In the genomic region with DNA sequence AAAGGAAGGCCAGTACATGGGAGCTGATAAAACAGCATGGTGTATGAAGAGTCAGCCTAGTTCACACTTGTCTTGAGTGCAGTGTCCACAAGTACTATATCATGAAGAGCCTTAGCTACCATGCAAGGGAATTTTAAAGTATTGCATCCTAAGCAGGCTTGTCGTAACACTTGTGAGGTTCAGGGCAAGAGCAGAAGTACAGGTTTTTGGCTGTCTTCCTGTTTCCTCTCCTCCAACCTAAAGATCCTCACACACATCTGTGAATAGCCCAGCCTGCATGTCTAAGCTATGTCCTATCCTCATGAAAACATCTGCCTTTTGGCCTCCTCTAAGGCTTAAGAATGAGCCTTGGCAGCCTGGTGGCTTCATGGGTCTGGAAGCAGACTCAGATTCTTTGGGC, we compare ENCODE assay signal across 15 cellular contexts. TPM values are rescaled to one million over a fixed set of nuclear protein-coding genes. Genes with fewer than 3 reads are reported as not detected.
"Had no signal": no experiment of that assay in that cellular context is flagged by ENCODE, and none has a peak within 500 bp of the region (broad histone marks: within the 10 kb centered on the region; RNA-seq: fewer than 3 reads in every experiment).

No MANE protein-coding gene starts in this region.

- ATAC-seq: heart right ventricle; left ventricle myocardium superior; stimulated activated naive B cell treated with anti-CD40 and anti-IgM and Interleukin-4, amounts not matched to agents 10 μg/mL and 1 μg/mL and 100 μg/mL, for 72 hours had no signal

- H3K9me3 ChIP-seq: ascending aorta, heart right ventricle had no signal

- DNase-seq: activated CD4-positive, alpha-beta T cell treated with anti-CD3 and anti-CD28 coated beads for 48 hours; activated CD4-positive, CD25-positive, alpha-beta regulatory T cell; activated CD8-positive, alpha-beta memory T cell treated with anti-CD3 and anti-CD28 coated beads for 24 hours; activated CD8-positive, alpha-beta memory T cell treated with anti-CD3 and anti-CD28 coated beads, Interleukin-2, amount 50 U/mL, for 48 hours; activated gamma-delta T cell; heart right ventricle; kidney glomerular epithelial cell; left ventricle myocardium superior; occipital lobe; posterior cingulate gyrus; stimulated activated naive B cell treated with anti-CD40 and anti-IgM and Interleukin-4, amounts not matched to agents 10 μg/mL and 1 μg/mL and 100 μg/mL, for 72 hours had no signal

- H3K4me1 ChIP-seq: ascending aorta, heart right ventricle had no signal

- H3K36me3 ChIP-seq: ascending aorta, heart right ventricle had no signal

- H3K27me3 ChIP-seq: ascending aorta had no signal

- H3K27ac ChIP-seq: ascending aorta, coronary artery, heart right ventricle had no signal

- H3K4me3 ChIP-seq: ascending aorta, coronary artery, heart right ventricle had no signal

RNA-seq across cellular contexts. Expression of a gene that starts 43.3 kb away (rescaled TPM):
- total RNA-seq: ascending aorta, left ventricle myocardium superior, myocyte had no signal
- polyA plus RNA-seq: neural cell had no signal
